ENCODE assay signal across 1 cellular context in genomic region chr9:129835128-129835859, GRCh38.
TF ChIP-seq lines count a peak whose summit lies in the region.

Gene C9orf78, minus strand, starts transcription at chr9:129835275. Its CDS starts 54 bp downstream, at chr9:129835221.
Gene USP20, plus strand, starts transcription at chr9:129835458. Its CDS starts 17,098 bp downstream, at chr9:129852556.

TF ChIP-seq in HepG2, 621 proteins besides CTCF, POLR2A, EP300 and RAD21 (continued from another document and continues in another):
- TF ChIP-seq ZBTB26 (CRISPR knock-in tag; IDR thresholded peaks at IDR 0.05; ENCODE audit: borderline replicate concordance) (no peak), PLSCR1 (CRISPR knock-in tag; IDR thresholded peaks at IDR 0.05; ENCODE audit: borderline replicate concordance) (no peak), ZNF773 (CRISPR knock-in tag; IDR thresholded peaks at IDR 0.05; ENCODE audit: borderline replicate concordance) (no peak), FIP1L1 (IDR thresholded peaks at IDR 0.05; ENCODE audit: borderline replicate concordance, insufficient read depth, low read depth, low read length) (no peak), NCOA5 (CRISPR knock-in tag; IDR thresholded peaks at IDR 0.05) (no peak), ZNF569 (CRISPR knock-in tag; IDR thresholded peaks at IDR 0.05; ENCODE audit: borderline replicate concordance) (no peak), ZNF274 (CRISPR knock-in tag; IDR thresholded peaks at IDR 0.05) (0 out of 2 replicates have a peak, but pooled peaks have one; percentile 58), E2F2 (CRISPR knock-in tag; IDR thresholded peaks at IDR 0.05; ENCODE audit: borderline replicate concordance) (no peak), ZNF512B (CRISPR knock-in tag; IDR thresholded peaks at IDR 0.05; ENCODE audit: borderline replicate concordance) (no peak), HDAC1 (CRISPR knock-in tag; IDR thresholded peaks at IDR 0.05) (peak; percentile 93), SNAI1 (CRISPR knock-in tag; IDR thresholded peaks at IDR 0.05; ENCODE audit: borderline replicate concordance) (no peak), REL (CRISPR knock-in tag; conservative IDR thresholded peaks at IDR 0.05) (no peak), ZSCAN21 (CRISPR knock-in tag; IDR thresholded peaks at IDR 0.05; ENCODE audit: borderline replicate concordance) (no peak), ZNF292 (CRISPR knock-in tag; IDR thresholded peaks at IDR 0.05; ENCODE audit: borderline replicate concordance, low read depth) (no peak), ZBTB37 (CRISPR knock-in tag; IDR thresholded peaks at IDR 0.05) (no peak), TBP (CRISPR knock-in tag; IDR thresholded peaks at IDR 0.05) (no peak), KAT7 (CRISPR knock-in tag; IDR thresholded peaks at IDR 0.05; ENCODE audit: borderline replicate concordance) (no peak), ZNF740 (CRISPR knock-in tag; IDR thresholded peaks at IDR 0.05) (0 out of 2 replicates have a peak, but pooled peaks have one; percentile 32), KLF16 (CRISPR knock-in tag; IDR thresholded peaks at IDR 0.05) (peak in 1 of 2 experiments; percentile 45; a peak in 1 of 4 replicates), CHCHD3 (CRISPR knock-in tag; IDR thresholded peaks at IDR 0.05) (no peak), HHEX (CRISPR knock-in tag; IDR thresholded peaks at IDR 0.05) (no peak), ZNF101 (CRISPR knock-in tag; IDR thresholded peaks at IDR 0.05; ENCODE audit: borderline replicate concordance, low read depth) (no peak), SMAD3 (CRISPR knock-in tag; IDR thresholded peaks at IDR 0.05) (peak; percentile 30; the same call in 1 of the 2 replicates), BATF2 (CRISPR knock-in tag; IDR thresholded peaks at IDR 0.05) (no peak), POLR2AphosphoS5 (IDR thresholded peaks at IDR 0.05; ENCODE audit: low read depth, low read length) (peak; percentile 79), ISX (CRISPR knock-in tag; conservative IDR thresholded peaks at IDR 0.05) (no peak), XBP1 (CRISPR knock-in tag; IDR thresholded peaks at IDR 0.05) (no peak), MYNN (CRISPR knock-in tag; IDR thresholded peaks at IDR 0.05; ENCODE audit: low read depth) (no peak), HDAC6 (IDR thresholded peaks at IDR 0.05; ENCODE audit: low read depth, low read length) (no peak), TBX3 (IDR thresholded peaks at IDR 0.05; ENCODE audit: borderline replicate concordance) (no peak), CSRNP2 (CRISPR knock-in tag; conservative IDR thresholded peaks at IDR 0.05; ENCODE audit: low read depth) (no peak), ZBTB46 (CRISPR knock-in tag; IDR thresholded peaks at IDR 0.05; ENCODE audit: borderline replicate concordance) (no peak), ZNF557 (CRISPR knock-in tag; IDR thresholded peaks at IDR 0.05) (no peak), NKX3-1 (CRISPR knock-in tag; IDR thresholded peaks at IDR 0.05) (no peak), PTBP1 (IDR thresholded peaks at IDR 0.05; ENCODE audit: low read depth, low read length, poor library complexity, severe bottlenecking) (no peak), ZNF672 (CRISPR knock-in tag; IDR thresholded peaks at IDR 0.05) (no peak), MAFK (conservative IDR thresholded peaks at IDR 0.05 in 1 of 2, IDR thresholded peaks at IDR 0.05 in 1 of 2; ENCODE audit: low read length in 2 of 2) (no peak), ZNF276 (CRISPR knock-in tag; IDR thresholded peaks at IDR 0.05; ENCODE audit: low read depth) (no peak), ZNF558 (CRISPR knock-in tag; IDR thresholded peaks at IDR 0.05; ENCODE audit: borderline replicate concordance) (no peak), NFYC (CRISPR knock-in tag; IDR thresholded peaks at IDR 0.05) (peak; percentile 81), ZNF326 (CRISPR knock-in tag; IDR thresholded peaks at IDR 0.05; ENCODE audit: borderline replicate concordance) (no peak), SMAD1 (CRISPR knock-in tag; IDR thresholded peaks at IDR 0.05; ENCODE audit: borderline replicate concordance, low read depth) (no peak), GRHL1 (CRISPR knock-in tag; conservative IDR thresholded peaks at IDR 0.05) (no peak), ZBTB7B (CRISPR knock-in tag; IDR thresholded peaks at IDR 0.05) (no peak), ZNF639 (CRISPR knock-in tag; conservative IDR thresholded peaks at IDR 0.05) (peak; percentile 72; the same call in 1 of the 2 replicates), PPARG (CRISPR knock-in tag; conservative IDR thresholded peaks at IDR 0.05) (no peak), ZNF598 (CRISPR knock-in tag; IDR thresholded peaks at IDR 0.05; ENCODE audit: borderline replicate concordance) (no peak), FOXP1 (IDR thresholded peaks at IDR 0.05) (no peak), FOXP1 (CRISPR knock-in tag; IDR thresholded peaks at IDR 0.05) (no peak), SRSF9 (IDR thresholded peaks at IDR 0.05; ENCODE audit: borderline replicate concordance, insufficient read depth, low read depth, low read length, poor library complexity, severe bottlenecking) (no peak), ZNF430 (CRISPR knock-in tag; IDR thresholded peaks at IDR 0.05) (no peak), SRY (CRISPR knock-in tag; IDR thresholded peaks at IDR 0.05) (no peak)
